Comparison of ENCODE assay signal across 9 cellular contexts in genomic region chr10:16520900-16521299, GRCh38. TPM values are rescaled to one million over a fixed set of nuclear protein-coding genes. Genes with fewer than 3 reads are reported as not detected.
DNase-seq lines count a peak whose midpoint lies in the region; ATAC-seq, FAIRE-seq and TF ChIP-seq lines count a peak whose summit lies in the region.
"Had no signal": no experiment of that assay in that cellular context is flagged by ENCODE, and none has a peak within 500 bp of the region (broad histone marks: within the 10 kb centered on the region; RNA-seq: fewer than 3 reads in every experiment).

No MANE protein-coding gene starts in this region.

- intact Hi-C loops in activated CD4-positive, alpha-beta memory T cell treated with anti-CD3 and anti-CD28 coated beads for 36 hours (cut with micrococcal nuclease) = loop anchor here (1.0 to 10.0 kb wide), 2 partner anchors 84 to 254 kb away; partner anchors contain the start of gene PTER
- intact Hi-C loops in pancreas (cut with DNase I) = loop anchor here in 1 of 3 donors (10.0 kb wide), 1 partner anchor 76 kb away; no protein-coding TSS in a partner anchor

- no peaks in the 10 kb centered on the region for H3K4me1 ChIP-seq in pancreas

- H3K27ac Mint-ChIP-seq in activated CD4-positive, alpha-beta memory T cell treated with anti-CD3 and anti-CD28 coated beads for 36 hours = no peak overlapping the region

- no peaks in the 10 kb centered on the region for H3K36me3 ChIP-seq in pancreas

- no peaks in the 10 kb centered on the region for H3K9me3 ChIP-seq in pancreas

- DNase-seq in AG08395 (ENCODE audit: low spot score) = peak; percentile 20
- DNase-seq in activated CD4-positive, alpha-beta memory T cell treated with anti-CD3 and anti-CD28 coated beads for 36 hours = peak; percentile 62
- DNase-seq in fibroblast of mammary gland (ENCODE audit: low read depth) = peak; percentile 31
- DNase-seq in pancreas = peak in 4 of 6 donors; percentile 13 to 81 (median 47)
- no peak for DNase-seq in GF-D8 (lab: John Stamatoyannopoulos, UW)
- DNase-seq in nucleus accumbens (lab: John Stamatoyannopoulos, UW) = no peak

- H3K36me3 Mint-ChIP-seq in activated CD4-positive, alpha-beta memory T cell treated with anti-CD3 and anti-CD28 coated beads for 36 hours = peaks cover 4% of the 10 kb centered on the region

- H3K27ac ChIP-seq in pancreas = no peak overlapping the region

- CTCF ChIA-PET in activated CD4-positive, alpha-beta memory T cell treated with anti-CD3 and anti-CD28 coated beads for 36 hours (lab: Charles Lee) = no interaction called here

- 0 to 1% methylated on average over 24 to 39 of the region's 39 CpGs for WGBS in pancreas, 2 donors

- H3K4me1 Mint-ChIP-seq in activated CD4-positive, alpha-beta memory T cell treated with anti-CD3 and anti-CD28 coated beads for 36 hours (ENCODE audit: low read depth) = peaks cover 10% of the 10 kb centered on the region

- peaks cover 0 to 4% (median 0%) of the 10 kb centered on the region in 4 donors for H3K27me3 ChIP-seq in pancreas

- H3K27me3 Mint-ChIP-seq in activated CD4-positive, alpha-beta memory T cell treated with anti-CD3 and anti-CD28 coated beads for 36 hours = peaks cover 27% of the 10 kb centered on the region

- peak overlapping the region; percentile 52 for H3K4me3 Mint-ChIP-seq in activated CD4-positive, alpha-beta memory T cell treated with anti-CD3 and anti-CD28 coated beads for 36 hours

- FAIRE-seq in pancreas (lab: Jason Lieb, UNC) = no peak

- TF ChIP-seq CTCF in fibroblast of mammary gland (conservative IDR thresholded peaks at IDR 0.05; ENCODE audit: control insufficient read depth, insufficient read depth, low read depth, low read length) (peak; percentile 35), pancreas (IDR thresholded peaks at IDR 0.05) (no peak)

- POLR2A ChIA-PET in activated CD4-positive, alpha-beta memory T cell treated with anti-CD3 and anti-CD28 coated beads for 36 hours (lab: Charles Lee) = no interaction called here

- peak overlapping the region; percentile 24 for H3K4me3 ChIP-seq in fibroblast of mammary gland (ENCODE audit: control insufficient read depth, low read depth, low read length)
- peak overlapping the region; percentile 11 to 51 (median 30) for H3K4me3 ChIP-seq in pancreas

- H3K9me3 Mint-ChIP-seq in activated CD4-positive, alpha-beta memory T cell treated with anti-CD3 and anti-CD28 coated beads for 36 hours = no peaks in the 10 kb centered on the region

- ATAC-seq in GM18868 (IDR thresholded peaks at IDR 0.05; ENCODE audit: unreplicated experiment) (peak; percentile 38), HG03159 (IDR thresholded peaks at IDR 0.05; ENCODE audit: unreplicated experiment) (peak; percentile 63), pancreas (peak; percentile 21 to 71 (median 63))

RNA-seq across cellular contexts. Expression of gene C1QL3, which starts 0.8 kb away (rescaled TPM):
- total RNA-seq in activated CD4-positive, alpha-beta memory T cell treated with anti-CD3 and anti-CD28 coated beads for 36 hours = not detected
- not detected for total RNA-seq in pancreas
- polyA plus RNA-seq in pancreas = under 1 TPM in 1 of 2 donors, not detected in 1; 0.05 TPM
- total RNA-seq: liver had no signal

Comparison
In these comparisons a context has a peak if more than half of its experiments do, and no peak if none do; other contexts are left out.
1. DNase-seq: peak in AG08395 (single experiment), activated CD4-positive, alpha-beta memory T cell treated with anti-CD3 and anti-CD28 coated beads for 36 hours (single experiment), fibroblast of mammary gland (single experiment) and pancreas (4 of 6); none in GF-D8 (single experiment) and nucleus accumbens (0 of 56).
2. Peak in every context shown above with its lines, with median percentiles within 50 percentile points of each other: ATAC-seq.